ENCODE assay signal across 25 cellular contexts in the genomic region with DNA sequence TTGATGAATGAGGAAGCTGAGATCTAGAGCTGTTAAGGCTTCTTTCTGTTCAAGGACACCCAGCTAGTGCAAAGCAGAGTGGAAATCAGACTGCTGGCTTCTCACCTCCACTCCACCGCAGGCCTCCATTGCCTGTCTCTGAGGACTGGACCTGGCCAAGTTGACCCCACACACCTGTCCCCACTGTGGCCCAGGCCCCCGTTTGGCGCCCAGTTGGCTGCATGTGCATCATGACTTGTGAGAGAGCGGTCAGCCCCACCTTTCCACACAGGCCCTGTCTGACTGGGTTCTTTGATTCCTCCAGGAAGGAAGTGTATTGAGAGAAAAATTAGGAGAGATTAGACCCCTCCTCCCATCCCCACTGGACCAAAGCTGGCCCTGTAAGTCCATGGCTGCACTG.
"Had no signal": no experiment of that assay in that cellular context is flagged by ENCODE, and none has a peak within 500 bp of the region (broad histone marks: within the 10 kb centered on the region; RNA-seq: fewer than 3 reads in every experiment).

No MANE protein-coding gene starts in this region.

- H3K4me3 ChIP-seq: colonic mucosa, coronary artery, dorsolateral prefrontal cortex, esophagus muscularis mucosa, esophagus squamous epithelium, gastrocnemius medialis, gastroesophageal sphincter, heart left ventricle had no signal

- DNase-seq: colonic mucosa; dermis blood vessel endothelial cell; dorsolateral prefrontal cortex; effector CD4-positive, alpha-beta T cell; effector CD8-positive, alpha-beta T cell; effector memory CD4-positive, alpha-beta T cell; effector memory CD8-positive, alpha-beta T cell; endodermal cell; erythroblast; esophagus squamous epithelium; foreskin fibroblast; foreskin keratinocyte; foreskin melanocyte; gastrocnemius medialis; glutamatergic neuron; heart left ventricle had no signal

- H3K36me3 ChIP-seq: colonic mucosa, esophagus muscularis mucosa, esophagus squamous epithelium, gastrocnemius medialis, gastroesophageal sphincter, heart left ventricle had no signal

- H3K9me3 ChIP-seq: colonic mucosa, gastrocnemius medialis had no signal

- H3K4me1 ChIP-seq: colonic mucosa, foreskin keratinocyte, gastroesophageal sphincter had no signal

- FAIRE-seq: colon, endometrium, endothelial cell of umbilical vein, frontal cortex had no signal

- ATAC-seq: effector memory CD8-positive, alpha-beta T cell; esophagus mucosa; foreskin keratinocyte; gastrocnemius medialis; gastroesophageal sphincter; heart left ventricle had no signal

- H3K27ac ChIP-seq: colonic mucosa, coronary artery, dorsolateral prefrontal cortex, epithelial cell of prostate, esophagus muscularis mucosa, esophagus squamous epithelium, foreskin keratinocyte, gastrocnemius medialis, gastroesophageal sphincter, heart left ventricle had no signal

- H3K27me3 ChIP-seq: colonic mucosa, esophagus muscularis mucosa, gastrocnemius medialis, gastroesophageal sphincter had no signal
